Comparison of ENCODE assay signal across 1 cellular context in the genomic region with DNA sequence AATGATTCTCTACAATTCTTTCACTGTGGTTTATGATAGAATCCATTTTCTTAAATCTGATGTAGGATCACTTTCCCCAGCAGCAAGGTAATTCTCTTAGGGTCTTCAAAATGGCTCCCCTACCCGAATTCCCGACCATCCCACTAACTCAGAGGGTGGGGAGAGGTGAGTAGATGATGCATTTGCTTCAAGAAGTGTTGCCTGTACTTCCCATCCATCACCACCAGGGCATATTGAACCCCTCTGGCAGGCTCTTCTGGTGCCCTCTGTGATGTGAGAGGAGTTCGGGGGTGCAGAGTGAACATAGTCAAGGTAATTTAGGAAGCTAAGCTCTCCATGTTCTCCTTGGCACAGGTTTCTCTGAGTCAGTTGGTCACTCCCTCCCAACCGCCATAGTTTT.
TF ChIP-seq lines count a peak whose summit lies in the region.

No MANE protein-coding gene starts in this region.

TF ChIP-seq in GM23338, 12 proteins besides CTCF, POLR2A, EP300 and RAD21 (continued from another document):
- TF ChIP-seq, protein P1, sequence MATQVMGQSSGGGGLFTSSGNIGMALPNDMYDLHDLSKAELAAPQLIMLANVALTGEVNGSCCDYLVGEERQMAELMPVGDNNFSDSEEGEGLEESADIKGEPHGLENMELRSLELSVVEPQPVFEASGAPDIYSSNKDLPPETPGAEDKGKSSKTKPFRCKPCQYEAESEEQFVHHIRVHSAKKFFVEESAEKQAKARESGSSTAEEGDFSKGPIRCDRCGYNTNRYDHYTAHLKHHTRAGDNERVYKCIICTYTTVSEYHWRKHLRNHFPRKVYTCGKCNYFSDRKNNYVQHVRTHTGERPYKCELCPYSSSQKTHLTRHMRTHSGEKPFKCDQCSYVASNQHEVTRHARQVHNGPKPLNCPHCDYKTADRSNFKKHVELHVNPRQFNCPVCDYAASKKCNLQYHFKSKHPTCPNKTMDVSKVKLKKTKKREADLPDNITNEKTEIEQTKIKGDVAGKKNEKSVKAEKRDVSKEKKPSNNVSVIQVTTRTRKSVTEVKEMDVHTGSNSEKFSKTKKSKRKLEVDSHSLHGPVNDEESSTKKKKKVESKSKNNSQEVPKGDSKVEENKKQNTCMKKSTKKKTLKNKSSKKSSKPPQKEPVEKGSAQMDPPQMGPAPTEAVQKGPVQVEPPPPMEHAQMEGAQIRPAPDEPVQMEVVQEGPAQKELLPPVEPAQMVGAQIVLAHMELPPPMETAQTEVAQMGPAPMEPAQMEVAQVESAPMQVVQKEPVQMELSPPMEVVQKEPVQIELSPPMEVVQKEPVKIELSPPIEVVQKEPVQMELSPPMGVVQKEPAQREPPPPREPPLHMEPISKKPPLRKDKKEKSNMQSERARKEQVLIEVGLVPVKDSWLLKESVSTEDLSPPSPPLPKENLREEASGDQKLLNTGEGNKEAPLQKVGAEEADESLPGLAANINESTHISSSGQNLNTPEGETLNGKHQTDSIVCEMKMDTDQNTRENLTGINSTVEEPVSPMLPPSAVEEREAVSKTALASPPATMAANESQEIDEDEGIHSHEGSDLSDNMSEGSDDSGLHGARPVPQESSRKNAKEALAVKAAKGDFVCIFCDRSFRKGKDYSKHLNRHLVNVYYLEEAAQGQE (IDR thresholded peaks at IDR 0.05; ENCODE audit: unreplicated experiment) = no peak
- TF ChIP-seq NANOG (IDR thresholded peaks at IDR 0.05; ENCODE audit: borderline replicate concordance) (no peak), ZNF331 (CRISPR knock-in tag; IDR thresholded peaks at IDR 0.05; ENCODE audit: low read depth) (no peak), JUNB (IDR thresholded peaks at IDR 0.05; ENCODE audit: unreplicated experiment) (no peak), STAT1 (IDR thresholded peaks at IDR 0.05; ENCODE audit: unreplicated experiment) (no peak), ZNF114 (CRISPR knock-in tag; IDR thresholded peaks at IDR 0.05) (no peak)
- TF ChIP-seq, protein P2, sequence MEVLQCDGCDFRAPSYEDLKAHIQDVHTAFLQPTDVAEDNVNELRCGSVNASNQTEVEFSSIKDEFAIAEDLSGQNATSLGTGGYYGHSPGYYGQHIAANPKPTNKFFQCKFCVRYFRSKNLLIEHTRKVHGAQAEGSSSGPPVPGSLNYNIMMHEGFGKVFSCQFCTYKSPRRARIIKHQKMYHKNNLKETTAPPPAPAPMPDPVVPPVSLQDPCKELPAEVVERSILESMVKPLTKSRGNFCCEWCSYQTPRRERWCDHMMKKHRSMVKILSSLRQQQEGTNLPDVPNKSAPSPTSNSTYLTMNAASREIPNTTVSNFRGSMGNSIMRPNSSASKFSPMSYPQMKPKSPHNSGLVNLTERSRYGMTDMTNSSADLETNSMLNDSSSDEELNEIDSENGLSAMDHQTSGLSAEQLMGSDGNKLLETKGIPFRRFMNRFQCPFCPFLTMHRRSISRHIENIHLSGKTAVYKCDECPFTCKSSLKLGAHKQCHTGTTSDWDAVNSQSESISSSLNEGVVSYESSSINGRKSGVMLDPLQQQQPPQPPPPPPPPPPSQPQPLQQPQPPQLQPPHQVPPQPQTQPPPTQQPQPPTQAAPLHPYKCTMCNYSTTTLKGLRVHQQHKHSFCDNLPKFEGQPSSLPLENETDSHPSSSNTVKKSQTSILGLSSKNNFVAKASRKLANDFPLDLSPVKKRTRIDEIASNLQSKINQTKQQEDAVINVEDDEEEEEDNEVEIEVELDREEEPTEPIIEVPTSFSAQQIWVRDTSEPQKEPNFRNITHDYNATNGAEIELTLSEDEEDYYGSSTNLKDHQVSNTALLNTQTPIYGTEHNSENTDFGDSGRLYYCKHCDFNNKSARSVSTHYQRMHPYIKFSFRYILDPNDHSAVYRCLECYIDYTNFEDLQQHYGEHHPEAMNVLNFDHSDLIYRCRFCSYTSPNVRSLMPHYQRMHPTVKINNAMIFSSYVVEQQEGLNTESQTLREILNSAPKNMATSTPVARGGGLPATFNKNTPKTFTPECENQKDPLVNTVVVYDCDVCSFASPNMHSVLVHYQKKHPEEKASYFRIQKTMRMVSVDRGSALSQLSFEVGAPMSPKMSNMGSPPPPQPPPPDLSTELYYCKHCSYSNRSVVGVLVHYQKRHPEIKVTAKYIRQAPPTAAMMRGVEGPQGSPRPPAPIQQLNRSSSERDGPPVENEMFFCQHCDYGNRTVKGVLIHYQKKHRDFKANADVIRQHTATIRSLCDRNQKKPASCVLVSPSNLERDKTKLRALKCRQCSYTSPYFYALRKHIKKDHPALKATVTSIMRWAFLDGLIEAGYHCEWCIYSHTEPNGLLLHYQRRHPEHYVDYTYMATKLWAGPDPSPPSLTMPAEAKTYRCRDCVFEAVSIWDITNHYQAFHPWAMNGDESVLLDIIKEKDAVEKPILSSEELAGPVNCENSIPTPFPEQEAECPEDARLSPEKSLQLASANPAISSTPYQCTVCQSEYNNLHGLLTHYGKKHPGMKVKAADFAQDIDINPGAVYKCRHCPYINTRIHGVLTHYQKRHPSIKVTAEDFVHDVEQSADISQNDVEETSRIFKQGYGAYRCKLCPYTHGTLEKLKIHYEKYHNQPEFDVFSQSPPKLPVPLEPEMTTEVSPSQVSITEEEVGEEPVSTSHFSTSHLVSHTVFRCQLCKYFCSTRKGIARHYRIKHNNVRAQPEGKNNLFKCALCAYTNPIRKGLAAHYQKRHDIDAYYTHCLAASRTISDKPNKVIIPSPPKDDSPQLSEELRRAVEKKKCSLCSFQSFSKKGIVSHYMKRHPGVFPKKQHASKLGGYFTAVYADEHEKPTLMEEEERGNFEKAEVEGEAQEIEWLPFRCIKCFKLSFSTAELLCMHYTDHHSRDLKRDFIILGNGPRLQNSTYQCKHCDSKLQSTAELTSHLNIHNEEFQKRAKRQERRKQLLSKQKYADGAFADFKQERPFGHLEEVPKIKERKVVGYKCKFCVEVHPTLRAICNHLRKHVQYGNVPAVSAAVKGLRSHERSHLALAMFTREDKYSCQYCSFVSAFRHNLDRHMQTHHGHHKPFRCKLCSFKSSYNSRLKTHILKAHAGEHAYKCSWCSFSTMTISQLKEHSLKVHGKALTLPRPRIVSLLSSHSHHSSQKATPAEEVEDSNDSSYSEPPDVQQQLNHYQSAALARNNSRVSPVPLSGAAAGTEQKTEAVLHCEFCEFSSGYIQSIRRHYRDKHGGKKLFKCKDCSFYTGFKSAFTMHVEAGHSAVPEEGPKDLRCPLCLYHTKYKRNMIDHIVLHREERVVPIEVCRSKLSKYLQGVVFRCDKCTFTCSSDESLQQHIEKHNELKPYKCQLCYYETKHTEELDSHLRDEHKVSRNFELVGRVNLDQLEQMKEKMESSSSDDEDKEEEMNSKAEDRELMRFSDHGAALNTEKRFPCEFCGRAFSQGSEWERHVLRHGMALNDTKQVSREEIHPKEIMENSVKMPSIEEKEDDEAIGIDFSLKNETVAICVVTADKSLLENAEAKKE (CRISPR knock-in tag; IDR thresholded peaks at IDR 0.05) = no peak
